12 cellular contexts compared by ENCODE assay signal in the genomic region with DNA sequence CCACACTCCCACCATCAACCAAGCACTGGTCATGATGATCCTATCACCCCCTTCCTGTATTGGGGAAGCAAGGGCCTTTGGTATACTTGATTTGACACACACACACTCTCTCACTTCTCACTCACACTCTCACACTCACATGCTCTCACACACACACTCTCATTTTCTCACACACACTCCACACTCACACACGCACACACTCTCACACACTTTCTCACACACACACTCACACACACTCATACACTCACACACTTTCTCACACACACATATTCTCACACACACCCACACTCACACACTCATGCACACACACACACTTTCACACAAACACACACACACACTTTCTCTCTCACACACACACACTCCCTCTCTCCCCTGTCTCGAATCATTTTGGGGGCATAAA. TPM values are rescaled to one million over a fixed set of nuclear protein-coding genes. Genes with fewer than 3 reads are reported as not detected.
DNase-seq lines count a peak whose midpoint lies in the region; ATAC-seq and TF ChIP-seq lines count a peak whose summit lies in the region.
"Had no signal": no experiment of that assay in that cellular context is flagged by ENCODE, and none has a peak within 500 bp of the region (broad histone marks: within the 10 kb centered on the region; RNA-seq: fewer than 3 reads in every experiment).

No MANE protein-coding gene starts in this region.

- peaks cover 0 to 2% (median 0%) of the 10 kb centered on the region in 7 donors for H3K9me3 Mint-ChIP-seq in CD14-positive monocyte
- peaks cover 0 to 10% (median 0%) of the 10 kb centered on the region in 11 donors for H3K9me3 Mint-ChIP-seq in naive thymus-derived CD4-positive, alpha-beta T cell

- H3K27ac ChIP-seq in HEK293 (ENCODE audit: extremely low read depth, low read depth, low read length) (no peak overlapping the region), angular gyrus (ENCODE audit: low read depth, low read length) (peak overlapping the region; percentile 33), osteoblast (ENCODE audit: low read depth, low read length) (no peak overlapping the region)
- H3K27ac ChIP-seq in naive thymus-derived CD4-positive, alpha-beta T cell (ENCODE audit: low read depth, low read length) = peak overlapping the region; percentile 97
- H3K27ac ChIP-seq: SJSA1, testis had no signal

- no peaks in the 10 kb centered on the region for H3K4me1 ChIP-seq in HEK293 (ENCODE audit: control insufficient read depth, insufficient read depth, low read length)
- peaks cover 58 to 85% of the 10 kb centered on the region in 2 donors for H3K4me1 ChIP-seq in naive thymus-derived CD4-positive, alpha-beta T cell (ENCODE audit: control insufficient read depth in 2 of 2, insufficient read depth in 2 of 2, low read length in 2 of 2)
- H3K4me1 ChIP-seq in osteoblast (ENCODE audit: insufficient read depth, low read length) = peaks cover 9% of the 10 kb centered on the region
- H3K4me1 ChIP-seq: testis had no signal

- no peaks in the 10 kb centered on the region for H4K20me1 ChIP-seq in osteoblast (ENCODE audit: insufficient read depth, low read length)

- no peak overlapping the region for H2AFZ ChIP-seq in osteoblast (ENCODE audit: low read length)

- H3K4me1 Mint-ChIP-seq in CD14-positive monocyte = peaks cover 58% of the 10 kb centered on the region
- H3K4me1 Mint-ChIP-seq in naive thymus-derived CD4-positive, alpha-beta T cell = peaks cover 58 to 98% (median 92%) of the 10 kb centered on the region in 7 donors

- no peaks in the 10 kb centered on the region for H3K79me2 ChIP-seq in osteoblast (ENCODE audit: insufficient read depth, low read length)

- POLR2A ChIA-PET in HEK293 (lab: Yijun Ruan, JAX) = no interaction called here
- POLR2A ChIA-PET in naive thymus-derived CD4-positive, alpha-beta T cell (lab: Charles Lee) = interaction anchor here (0.7 to 11.0 kb wide), 7 partner anchors 8 to 182 kb away, joined by 3 to 284 read pairs (median 4); partner anchors contain the start of gene RGCC

- H3K4me3 ChIP-seq in HEK293 (ENCODE audit: low read depth, low read length) = no peak overlapping the region
- peak overlapping the region; percentile 36 for H3K4me3 ChIP-seq in naive thymus-derived CD4-positive, alpha-beta T cell (ENCODE audit: low read length)
- H3K4me3 ChIP-seq in osteoblast (ENCODE audit: insufficient read depth, low read length) = no peak overlapping the region
- H3K4me3 ChIP-seq: SJSA1, testis had no signal

- no peak overlapping the region for H3K4me3 Mint-ChIP-seq in CD14-positive monocyte
- H3K4me3 Mint-ChIP-seq in naive thymus-derived CD4-positive, alpha-beta T cell = peak overlapping the region; percentile 89 to 98 (median 94)

- H3K4me2 ChIP-seq in osteoblast (ENCODE audit: insufficient read depth, low read length) = no peak overlapping the region

- H3K27ac Mint-ChIP-seq in CD14-positive monocyte = peak overlapping the region; percentile 86 to 99 (median 96)
- peak overlapping the region; percentile 96 to 100 (median 99) for H3K27ac Mint-ChIP-seq in naive thymus-derived CD4-positive, alpha-beta T cell

- TF ChIP-seq CTCF in CD14-positive monocyte (IDR thresholded peaks at IDR 0.05) = no peak
- no peak for TF ChIP-seq CTCF in HEK293 (tag by site-specific recombination; IDR thresholded peaks at IDR 0.05)
- TF ChIP-seq CTCF in osteoblast (IDR thresholded peaks at IDR 0.05; ENCODE audit: extremely low read depth, low read depth, low read length) = no peak

- H3K36me3 ChIP-seq in HEK293 (ENCODE audit: control insufficient read depth in 2 of 2, insufficient read depth in 1 of 2, low read length in 2 of 2) = peaks cover 0 to 12% of the 10 kb centered on the region in 2 experiments; a peak in 1 of 3 replicates
- H3K36me3 ChIP-seq in naive thymus-derived CD4-positive, alpha-beta T cell (ENCODE audit: control insufficient read depth in 2 of 3, insufficient read depth in 3 of 3, low read length in 3 of 3) = peaks cover 21 to 31% (median 28%) of the 10 kb centered on the region in 3 experiments
- H3K36me3 ChIP-seq in osteoblast (ENCODE audit: insufficient read depth, low read length) = no peaks in the 10 kb centered on the region
- H3K36me3 ChIP-seq: SJSA1 had no signal

- H3K27me3 ChIP-seq in naive thymus-derived CD4-positive, alpha-beta T cell (ENCODE audit: control insufficient read depth in 2 of 2, insufficient read depth in 2 of 2, low read length in 2 of 2) = no peaks in the 10 kb centered on the region
- no peaks in the 10 kb centered on the region for H3K27me3 ChIP-seq in osteoblast (ENCODE audit: insufficient read depth, low read length)
- H3K27me3 ChIP-seq: SJSA1, testis had no signal

- peaks cover 0 to 2% (median 1%) of the 10 kb centered on the region in 3 donors for H3K27me3 Mint-ChIP-seq in CD14-positive monocyte (ENCODE audit: low read depth in 3 of 3)
- H3K27me3 Mint-ChIP-seq in naive thymus-derived CD4-positive, alpha-beta T cell = no peaks in the 10 kb centered on the region

- DNase-seq in CD14-positive monocyte (ENCODE audit: low spot score) (no peak), NCI-H82 treated with DMSO at 0.1 percent for 48 hours (lab: John Stamatoyannopoulos, UW; ENCODE audit: unreplicated experiment) (no peak), osteoblast (ENCODE audit: insufficient read length, low spot score, missing footprints) (no peak), NCI-H524 treated with DMSO at 0.1 percent for 48 hours (lab: John Stamatoyannopoulos, UW) (no peak)
- DNase-seq in naive thymus-derived CD4-positive, alpha-beta T cell = no peak
- DNase-seq: NCI-H1105 treated with DMSO at 0.1 percent for 48 hours, NCI-H526 treated with DMSO at 0.1 percent for 48 hours, testis had no signal

- peaks cover 62 to 71% of the 10 kb centered on the region in 2 donors for H3K36me3 Mint-ChIP-seq in CD14-positive monocyte
- H3K36me3 Mint-ChIP-seq in naive thymus-derived CD4-positive, alpha-beta T cell = peaks cover 9 to 56% (median 44%) of the 10 kb centered on the region in 5 donors

- H3K9me3 ChIP-seq in HEK293 (ENCODE audit: control insufficient read depth, insufficient read depth, low read depth, low read length) = no peaks in the 10 kb centered on the region
- H3K9me3 ChIP-seq in naive thymus-derived CD4-positive, alpha-beta T cell (ENCODE audit: control insufficient read depth in 2 of 3, low read length in 3 of 3) = no peaks in the 10 kb centered on the region
- H3K9me3 ChIP-seq in osteoblast (ENCODE audit: low read depth, low read length) = no peaks in the 10 kb centered on the region
- H3K9me3 ChIP-seq: SJSA1, testis had no signal

- intact Hi-C loops in CD14-positive monocyte (cut with micrococcal nuclease) = loop anchor here (5.0 to 10.0 kb wide), 2 partner anchors 181 to 189 kb away; no protein-coding TSS in a partner anchor
- intact Hi-C loops in naive thymus-derived CD4-positive, alpha-beta T cell (cut with micrococcal nuclease) = loop anchor here (1.0 to 10.0 kb wide), 11 partner anchors 9 to 1281 kb away; partner anchors contain the start of genes RGCC (in 2 of the 2) and WBP4 (in 1 of the 2)

- ATAC-seq in naive thymus-derived CD4-positive, alpha-beta T cell = peak; percentile 1
- no peak for ATAC-seq in GM18909 (IDR thresholded peaks at IDR 0.05; ENCODE audit: poor library complexity, unreplicated experiment)

- CTCF ChIA-PET in HEK293 (lab: Yijun Ruan, JAX) = no interaction called here
- CTCF ChIA-PET in naive thymus-derived CD4-positive, alpha-beta T cell (lab: Charles Lee) = interaction anchor here (0.6 to 1.9 kb wide), 3 partner anchors 33 to 121 kb away, joined by 3 to 10 read pairs (median 3); no protein-coding TSS in a partner anchor

TF ChIP-seq in HEK293, 187 proteins besides CTCF, POLR2A, EP300 and RAD21 (continues in another document):
- no peak for TF ChIP-seq ZNF768 (tag by site-specific recombination; IDR thresholded peaks at IDR 0.05)
- TF ChIP-seq OSR2 (tag by site-specific recombination; IDR thresholded peaks at IDR 0.05) = no peak
- 0 out of 2 replicates have a peak, but pooled peaks have one; percentile 9 for TF ChIP-seq ZNF707 (tag by site-specific recombination; IDR thresholded peaks at IDR 0.05)
- TF ChIP-seq ZNF626 (tag by site-specific recombination; IDR thresholded peaks at IDR 0.05) = no peak
- TF ChIP-seq YY2 (tag by site-specific recombination; IDR thresholded peaks at IDR 0.05) = no peak
- TF ChIP-seq ZSCAN30 (tag by site-specific recombination; IDR thresholded peaks at IDR 0.05) = no peak
- no peak for TF ChIP-seq SCRT2 (tag by site-specific recombination; IDR thresholded peaks at IDR 0.05)
- TF ChIP-seq, protein P1, sequence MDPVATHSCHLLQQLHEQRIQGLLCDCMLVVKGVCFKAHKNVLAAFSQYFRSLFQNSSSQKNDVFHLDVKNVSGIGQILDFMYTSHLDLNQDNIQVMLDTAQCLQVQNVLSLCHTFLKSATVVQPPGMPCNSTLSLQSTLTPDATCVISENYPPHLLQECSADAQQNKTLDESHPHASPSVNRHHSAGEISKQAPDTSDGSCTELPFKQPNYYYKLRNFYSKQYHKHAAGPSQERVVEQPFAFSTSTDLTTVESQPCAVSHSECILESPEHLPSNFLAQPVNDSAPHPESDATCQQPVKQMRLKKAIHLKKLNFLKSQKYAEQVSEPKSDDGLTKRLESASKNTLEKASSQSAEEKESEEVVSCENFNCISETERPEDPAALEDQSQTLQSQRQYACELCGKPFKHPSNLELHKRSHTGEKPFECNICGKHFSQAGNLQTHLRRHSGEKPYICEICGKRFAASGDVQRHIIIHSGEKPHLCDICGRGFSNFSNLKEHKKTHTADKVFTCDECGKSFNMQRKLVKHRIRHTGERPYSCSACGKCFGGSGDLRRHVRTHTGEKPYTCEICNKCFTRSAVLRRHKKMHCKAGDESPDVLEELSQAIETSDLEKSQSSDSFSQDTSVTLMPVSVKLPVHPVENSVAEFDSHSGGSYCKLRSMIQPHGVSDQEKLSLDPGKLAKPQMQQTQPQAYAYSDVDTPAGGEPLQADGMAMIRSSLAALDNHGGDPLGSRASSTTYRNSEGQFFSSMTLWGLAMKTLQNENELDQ (tag by site-specific recombination; IDR thresholded peaks at IDR 0.05; ENCODE audit: low read depth) = no peak
- TF ChIP-seq, protein P2, sequence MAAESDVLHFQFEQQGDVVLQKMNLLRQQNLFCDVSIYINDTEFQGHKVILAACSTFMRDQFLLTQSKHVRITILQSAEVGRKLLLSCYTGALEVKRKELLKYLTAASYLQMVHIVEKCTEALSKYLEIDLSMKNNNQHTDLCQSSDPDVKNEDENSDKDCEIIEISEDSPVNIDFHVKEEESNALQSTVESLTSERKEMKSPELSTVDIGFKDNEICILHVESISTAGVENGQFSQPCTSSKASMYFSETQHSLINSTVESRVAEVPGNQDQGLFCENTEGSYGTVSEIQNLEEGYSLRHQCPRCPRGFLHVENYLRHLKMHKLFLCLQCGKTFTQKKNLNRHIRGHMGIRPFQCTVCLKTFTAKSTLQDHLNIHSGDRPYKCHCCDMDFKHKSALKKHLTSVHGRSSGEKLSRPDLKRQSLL (tag by site-specific recombination; IDR thresholded peaks at IDR 0.05) = no peak
- TF ChIP-seq ZNF114 (tag by site-specific recombination; IDR thresholded peaks at IDR 0.05) = no peak
- no peak for TF ChIP-seq YY1 (tag by site-specific recombination; IDR thresholded peaks at IDR 0.05)

RNA-seq across cellular contexts. Expression of gene RGCC, which starts 8.6 kb away (rescaled TPM):
- polyA plus RNA-seq in CD14-positive monocyte = 10 to 100 TPM in 1 of 2 donors, 1 to 10 TPM in 1; 4.3 to 26.0 TPM
- total RNA-seq in naive thymus-derived CD4-positive, alpha-beta T cell = 100 to 1,000 TPM in 4 of 5 experiments, 10 to 100 TPM in 1; 45.9 to 402 (median 197) TPM
- 100 to 1,000 TPM; 123 to 284 TPM for polyA plus RNA-seq in naive thymus-derived CD4-positive, alpha-beta T cell
- total RNA-seq in osteoblast = 2.2 and 2.9 TPM in 2 replicates

Comparison
In these comparisons a context has a peak if more than half of its experiments do, and no peak if none do; other contexts are left out.
1. H3K4me3 Mint-ChIP-seq: peak in naive thymus-derived CD4-positive, alpha-beta T cell (10 of 10); none in CD14-positive monocyte (0 of 2).
2. H3K27ac ChIP-seq: peak in angular gyrus (single experiment) and naive thymus-derived CD4-positive, alpha-beta T cell (single experiment); none in HEK293 (single experiment) and osteoblast (single experiment).
3. RNA of gene RGCC, which starts 8.6 kb away (total RNA-seq): 45.9 to 402 TPM in naive thymus-derived CD4-positive, alpha-beta T cell; 2.2 to 2.9 TPM in osteoblast; every median in the first group is over 10 times any median in the second.